Comparison of ENCODE assay signal across 17 cellular contexts in genomic region chr4:85514117-85514516, GRCh38. TPM values are rescaled to one million over a fixed set of nuclear protein-coding genes. Genes with fewer than 3 reads are reported as not detected.
DNase-seq lines count a peak whose midpoint lies in the region; ATAC-seq and TF ChIP-seq lines count a peak whose summit lies in the region.
"Had no signal": no experiment of that assay in that cellular context is flagged by ENCODE, and none has a peak within 500 bp of the region (broad histone marks: within the 10 kb centered on the region; RNA-seq: fewer than 3 reads in every experiment).

No MANE protein-coding gene starts in this region.

- TF ChIP-seq CTCF in fibroblast of villous mesenchyme (IDR thresholded peaks at IDR 0.05; ENCODE audit: insufficient read depth, low read depth, low read length): no peak
- no peak for TF ChIP-seq CTCF in ascending aorta (IDR thresholded peaks at IDR 0.05)

- H3K27me3 ChIP-seq in MG63 (no peaks in the 10 kb centered on the region), ascending aorta (no peaks in the 10 kb centered on the region)

- H3K36me3 ChIP-seq in MG63 (no peaks in the 10 kb centered on the region), ascending aorta (no peaks in the 10 kb centered on the region)

- H3K27ac ChIP-seq in ascending aorta: no peak overlapping the region

- intact Hi-C loops in sciatic nerve (cut with DNase I) (no loop called here), ascending aorta (cut with DNase I) (no loop called here)

- H3K9me3 ChIP-seq in MG63 (no peaks in the 10 kb centered on the region), ascending aorta (no peaks in the 10 kb centered on the region)

- DNase-seq in MG63 (no peak), fibroblast of villous mesenchyme (ENCODE audit: low read depth) (peak; percentile 35), sciatic nerve (ENCODE audit: low spot score) (no peak), ascending aorta (ENCODE audit: low spot score in 2 of 2) (no peak)
- DNase-seq in activated naive CD4-positive, alpha-beta T cell treated with anti-CD3 and anti-CD28 coated beads, Interleukin-2, amount 50 U/mL, for 16 hours: no peak
- DNase-seq: activated CD4-positive, alpha-beta T cell treated with anti-CD3 and anti-CD28 coated beads, Interleukin-2, amount 50 U/mL, for 4 hours; activated T-cell treated with anti-CD3 and anti-CD28 coated beads, Interleukin-2, amount 50 U/mL, for 72 hours; caudate nucleus; glutamatergic neuron; Kasumi-1; kidney; NCI-H1436; NCI-H510A; posterior cingulate gyrus had no signal

- H3K4me1 ChIP-seq in ascending aorta: no peaks in the 10 kb centered on the region

- ATAC-seq in GM18511 (IDR thresholded peaks at IDR 0.05; ENCODE audit: unreplicated experiment) (peak; percentile 64), sciatic nerve (peak; percentile 55), GM19023 (IDR thresholded peaks at IDR 0.05; ENCODE audit: unreplicated experiment) (no peak), GM19324 (IDR thresholded peaks at IDR 0.05; ENCODE audit: low FRiP score, unreplicated experiment) (no peak)
- ATAC-seq: activated T-cell treated with anti-CD3 and anti-CD28 coated beads, Interleukin-2, amount 50 U/mL, for 72 hours had no signal

- H3K4me3 ChIP-seq in MG63 (0 out of 2 replicates have a peak overlapping the region, but pooled peaks have one; percentile 18), fibroblast of villous mesenchyme (ENCODE audit: low read depth, low read length) (peak overlapping the region; percentile 33), ascending aorta (no peak overlapping the region)

RNA-seq across cellular contexts. Expression of gene ARHGAP24, which starts 39.2 kb away (rescaled TPM):
- 1.5 and 4.7 TPM in 2 replicates for total RNA-seq in MG63 (2014; rRNA removed; shearing (Covaris generic); ENCODE audit: low replicate concordance)
- total RNA-seq in fibroblast of villous mesenchyme (37.0 and 56.6 TPM in 2 replicates), sciatic nerve (87.6 TPM), ascending aorta (13.9 TPM)
- total RNA-seq: activated T-cell treated with anti-CD3 and anti-CD28 coated beads, Interleukin-2, amount 50 U/mL, for 72 hours had no signal

Comparison
In these comparisons a context has a peak if more than half of its experiments do, and no peak if none do; other contexts are left out.
1. ATAC-seq: peak in GM18511 (single experiment) and sciatic nerve (single experiment); none in GM19023 (single experiment) and GM19324 (single experiment).
2. H3K4me3 ChIP-seq: peak in MG63 (single experiment) and fibroblast of villous mesenchyme (single experiment); none in ascending aorta (0 of 2).